Comparison of ENCODE assay signal across 9 cellular contexts in genomic region chr2:208315081-208315788, GRCh38. TPM values are rescaled to one million over a fixed set of nuclear protein-coding genes. Genes with fewer than 3 reads are reported as not detected.
DNase-seq lines count a peak whose midpoint lies in the region; ATAC-seq and TF ChIP-seq lines count a peak whose summit lies in the region.
"Had no signal": no experiment of that assay in that cellular context is flagged by ENCODE, and none has a peak within 500 bp of the region (broad histone marks: within the 10 kb centered on the region; RNA-seq: fewer than 3 reads in every experiment).

No MANE protein-coding gene starts in this region.

- TF ChIP-seq CTCF in HFF-Myc (IDR thresholded peaks at IDR 0.05; ENCODE audit: low read depth, low read length, missing control alignments) (no peak), NB4 (IDR thresholded peaks at IDR 0.05; ENCODE audit: low read depth, low read length) (no peak), mucosa of descending colon (IDR thresholded peaks at IDR 0.05) (no peak), natural killer cell (IDR thresholded peaks at IDR 0.05) (no peak)

- H3K27ac Mint-ChIP-seq in natural killer cell, result no peak overlapping the region

- peaks cover 0 to 5% of the 10 kb centered on the region in 2 donors for H3K4me1 Mint-ChIP-seq in natural killer cell

- H3K4me3 Mint-ChIP-seq in natural killer cell, result no peak overlapping the region

- H3K9me3 ChIP-seq in mucosa of descending colon, result no peaks in the 10 kb centered on the region

- intact Hi-C loops in mucosa of descending colon (cut with DNase I, micrococcal nuclease), result no loop called here
- intact Hi-C loops in natural killer cell (cut with micrococcal nuclease), result no loop called here

- no peaks in the 10 kb centered on the region for H3K4me1 ChIP-seq in mucosa of descending colon (ENCODE audit: low read depth)

- DNase-seq in HFF-Myc (ENCODE audit: extremely low read depth, low read depth) (peak; percentile 30), NB4 (ENCODE audit: low read depth) (peak; percentile 12), mucosa of descending colon (no peak), NCI-H146 treated with DMSO at 0.1 percent for 48 hours (lab: John Stamatoyannopoulos, UW; ENCODE audit: unreplicated experiment) (no peak), COLO829 (ENCODE audit: low spot score) (no peak), natural killer cell (no peak)
- no peak for DNase-seq in effector CD8-positive, alpha-beta T cell (lab: John Stamatoyannopoulos, UW)
- DNase-seq: activated effector memory CD4-positive, alpha-beta T cell treated with anti-CD3 and anti-CD28 coated beads, Interleukin-2, amount 50 U/mL, for 16 hours had no signal

- TF ChIP-seq POLR2A in NB4 (IDR thresholded peaks at IDR 0.05; ENCODE audit: extremely low read depth, insufficient read length), result no peak

- no peaks in the 10 kb centered on the region for H3K27me3 Mint-ChIP-seq in natural killer cell (ENCODE audit: low read depth in 2 of 2)

- peaks cover 8% of the 10 kb centered on the region for H3K36me3 Mint-ChIP-seq in natural killer cell

- no peaks in the 10 kb centered on the region for H3K36me3 ChIP-seq in mucosa of descending colon (ENCODE audit: low read depth)

- H3K9me3 Mint-ChIP-seq in natural killer cell, result no peaks in the 10 kb centered on the region

- ATAC-seq in GM18511 (IDR thresholded peaks at IDR 0.05; ENCODE audit: unreplicated experiment) (peak; percentile 70), mucosa of descending colon (peak; percentile 40), natural killer cell (no peak)

- H3K4me3 ChIP-seq in HFF-Myc (replicated peaks; ENCODE audit: low read depth, low read length) (no peak overlapping the region), NB4 (ENCODE audit: low read depth, low read length) (no peak overlapping the region), mucosa of descending colon (no peak overlapping the region)

RNA-seq across cellular contexts. Expression of gene PIKFYVE, which starts 49.2 kb away (rescaled TPM):
- total RNA-seq in mucosa of descending colon (10 to 100 TPM; 20.5 to 29.6 (median 25.2) TPM), natural killer cell (10 to 100 TPM; 38.9 to 48.7 (median 39.2) TPM)

Comparison
In these comparisons a context has a peak if more than half of its experiments do, and no peak if none do; other contexts are left out.
1. ATAC-seq: peak in GM18511 (single experiment) and mucosa of descending colon (single experiment); none in natural killer cell (0 of 3).
2. DNase-seq: peak in HFF-Myc (single experiment) and NB4 (single experiment); none in mucosa of descending colon (0 of 3), NCI-H146 treated with DMSO at 0.1 percent for 48 hours (single experiment), effector CD8-positive, alpha-beta T cell (single experiment), COLO829 (single experiment) and natural killer cell (single experiment).